ENCODE assay signal across 24 cellular contexts in the genomic region with DNA sequence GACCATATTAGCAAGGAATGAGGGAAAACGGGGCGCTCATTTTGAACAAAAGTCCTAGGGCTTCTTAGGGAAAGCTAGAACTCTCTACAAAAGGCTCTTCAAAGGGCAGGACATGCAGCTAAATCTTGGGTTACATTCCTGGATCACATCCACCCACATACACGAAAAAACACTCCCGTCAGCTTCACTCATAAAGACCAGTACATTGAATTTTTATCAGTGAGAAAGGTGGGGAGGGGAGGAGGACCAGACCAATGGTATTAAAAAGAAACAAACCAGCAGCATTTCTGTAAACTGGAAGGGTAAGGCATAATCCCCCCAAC.
"Had no signal": no experiment of that assay in that cellular context is flagged by ENCODE, and none has a peak within 500 bp of the region (broad histone marks: within the 10 kb centered on the region; RNA-seq: fewer than 3 reads in every experiment).

No MANE protein-coding gene starts in this region.

- H3K4me1 ChIP-seq: body of pancreas, neural progenitor cell, upper lobe of right lung had no signal

- H2AFZ ChIP-seq: neural progenitor cell had no signal

- H3K4me1 Mint-ChIP-seq: neural progenitor cell; stimulated activated naive CD8-positive, alpha-beta T cell treated with anti-CD3 and anti-CD28 coated beads, Interleukin-15, amount 100 ng/mL, for 72 hours; T-helper 17 cell had no signal

- H3K27ac Mint-ChIP-seq: activated CD8-positive, alpha-beta T cell treated with anti-CD3 and anti-CD28 coated beads for 36 hours; activated naive CD4-positive, alpha-beta T cell treated with anti-CD3 and anti-CD28 coated beads, Interleukin-2, amount 50 U/mL, for 72 hours; dendritic cell treated with granulocyte-macrophage colony-stimulating factor and Interleukin-4, amounts not matched to agents 40 ng/mL and 50 ng/mL, for 4 days; neural progenitor cell; stimulated activated naive CD8-positive, alpha-beta T cell treated with anti-CD3 and anti-CD28 coated beads, Interleukin-15, amount 100 ng/mL, for 72 hours; T-helper 17 cell; WTC11 had no signal

- H3K4me2 ChIP-seq: neural progenitor cell had no signal

- ATAC-seq: activated CD8-positive, alpha-beta T cell treated with anti-CD3 and anti-CD28 coated beads for 36 hours; activated naive CD4-positive, alpha-beta T cell treated with anti-CD3 and anti-CD28 coated beads, Interleukin-2, amount 50 U/mL, for 72 hours; body of pancreas; heart left ventricle; left colon; right lobe of liver; stimulated activated naive CD8-positive, alpha-beta T cell treated with anti-CD3 and anti-CD28 coated beads, Interleukin-15, amount 100 ng/mL, for 72 hours; T-helper 17 cell; upper lobe of right lung; WTC11 had no signal

- H3K9me3 Mint-ChIP-seq: dendritic cell treated with granulocyte-macrophage colony-stimulating factor and Interleukin-4, amounts not matched to agents 40 ng/mL and 50 ng/mL, for 4 days had no signal

- H3K9ac ChIP-seq: neural progenitor cell had no signal

- DNase-seq: activated CD4-positive, alpha-beta T cell treated with anti-CD3 and anti-CD28 coated beads for 4 hours; activated CD8-positive, alpha-beta T cell treated with anti-CD3 and anti-CD28 coated beads for 36 hours; activated effector memory CD4-positive, alpha-beta T cell treated with anti-CD3 and anti-CD28 coated beads, Interleukin-2, amount 50 U/mL, for 16 hours; activated T-cell treated with anti-CD3 and anti-CD28 coated beads, Interleukin-2, amount 50 U/mL, for 48 hours; amniotic stem cell; body of pancreas; cerebellar nuclear complex; effector memory CD4-positive, alpha-beta T cell; heart left ventricle; left colon; naive B cell; ovary; right lobe of liver; stimulated activated CD4-positive, alpha-beta T cell treated with anti-CD3 and anti-CD28 coated beads, Interleukin-1b, Interleukin-23, amount 100 ng/mL, for 48 hours; stimulated activated naive CD8-positive, alpha-beta T cell treated with anti-CD3 and anti-CD28 coated beads, Interleukin-15, amount 100 ng/mL, for 72 hours; T-helper 17 cell; upper lobe of right lung had no signal

- H3K27me3 ChIP-seq: body of pancreas, heart left ventricle, neural progenitor cell, ovary, right lobe of liver, upper lobe of right lung had no signal

- H3K9me3 ChIP-seq: body of pancreas, ovary, right lobe of liver had no signal

- FAIRE-seq: frontal cortex, islet of Langerhans had no signal

- H3K4me3 Mint-ChIP-seq: activated CD8-positive, alpha-beta T cell treated with anti-CD3 and anti-CD28 coated beads for 36 hours; dendritic cell treated with granulocyte-macrophage colony-stimulating factor and Interleukin-4, amounts not matched to agents 40 ng/mL and 50 ng/mL, for 4 days; neural progenitor cell; stimulated activated naive CD8-positive, alpha-beta T cell treated with anti-CD3 and anti-CD28 coated beads, Interleukin-15, amount 100 ng/mL, for 72 hours; T-helper 17 cell; WTC11 had no signal

- H3K36me3 ChIP-seq: heart left ventricle, neural progenitor cell, ovary, right lobe of liver, upper lobe of right lung had no signal

- H3K27ac ChIP-seq: body of pancreas, heart left ventricle, neural progenitor cell, ovary, right lobe of liver, upper lobe of right lung had no signal

- H3K27me3 Mint-ChIP-seq: activated CD8-positive, alpha-beta T cell treated with anti-CD3 and anti-CD28 coated beads for 36 hours; dendritic cell treated with granulocyte-macrophage colony-stimulating factor and Interleukin-4, amounts not matched to agents 40 ng/mL and 50 ng/mL, for 4 days; stimulated activated naive CD8-positive, alpha-beta T cell treated with anti-CD3 and anti-CD28 coated beads, Interleukin-15, amount 100 ng/mL, for 72 hours had no signal

- H3K4me3 ChIP-seq: body of pancreas, heart left ventricle, lung, neural progenitor cell, ovary, right lobe of liver, upper lobe of right lung had no signal

- H3K36me3 Mint-ChIP-seq: neural progenitor cell had no signal
